Comparison of ENCODE assay signal across 19 cellular contexts in the genomic region with DNA sequence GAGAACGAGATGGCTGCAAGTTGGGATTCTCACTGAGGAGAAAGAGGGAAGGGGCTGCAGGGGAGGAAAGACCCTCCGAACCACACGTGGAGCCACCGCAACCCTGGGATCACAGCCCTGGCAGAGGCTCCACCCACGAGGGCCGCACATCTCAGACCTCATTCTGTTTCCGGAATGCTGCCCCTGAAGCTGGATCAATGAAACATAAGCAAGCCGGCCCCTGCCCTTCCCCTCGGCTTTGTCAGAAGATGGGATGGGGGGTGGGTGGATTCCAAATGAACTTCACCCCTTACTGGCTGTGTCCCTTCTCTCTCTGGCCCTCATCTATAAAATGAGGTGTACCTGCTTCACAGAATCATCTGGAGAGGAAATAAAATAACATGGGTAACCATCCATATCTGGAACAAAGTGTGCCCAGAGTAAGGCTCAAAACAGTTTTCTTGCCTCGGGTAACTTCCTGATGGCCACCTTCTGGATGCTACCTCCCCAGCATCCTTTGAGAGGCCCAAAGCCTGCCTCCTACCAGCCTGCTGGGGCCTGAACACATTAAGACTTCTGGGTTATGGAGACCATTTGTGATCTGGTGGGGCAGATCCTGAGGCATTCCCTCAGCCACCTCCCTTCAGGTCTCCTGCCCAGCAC. TPM values are rescaled to one million over a fixed set of nuclear protein-coding genes. Genes with fewer than 3 reads are reported as not detected.
DNase-seq lines count a peak whose midpoint lies in the region; ATAC-seq and TF ChIP-seq lines count a peak whose summit lies in the region.
"Had no signal": no experiment of that assay in that cellular context is flagged by ENCODE, and none has a peak within 500 bp of the region (broad histone marks: within the 10 kb centered on the region; RNA-seq: fewer than 3 reads in every experiment).

No MANE protein-coding gene starts in this region.

- H3K79me2 ChIP-seq in GM23338 (replicated peaks; ENCODE audit: insufficient read depth), result no peaks in the 10 kb centered on the region

- H4K20me1 ChIP-seq in GM23338 (replicated peaks; ENCODE audit: insufficient read depth), result no peaks in the 10 kb centered on the region
- H4K20me1 ChIP-seq: BLaER1 had no signal

- H3K9me3 ChIP-seq in esophagus (ENCODE audit: control insufficient read depth in 2 of 2, insufficient read depth in 1 of 2, low read depth in 1 of 2, low read length in 1 of 2), result no peaks in the 10 kb centered on the region
- H3K9me3 ChIP-seq in thyroid gland, result no peaks in the 10 kb centered on the region
- no peaks in the 10 kb centered on the region for H3K9me3 ChIP-seq in right atrium auricular region
- no peaks in the 10 kb centered on the region for H3K9me3 ChIP-seq in sigmoid colon
- H3K9me3 ChIP-seq: BLaER1, breast epithelium, SJSA1, tibial nerve had no signal

- no peaks in the 10 kb centered on the region for H3K9me2 ChIP-seq in GM23338 (ENCODE audit: insufficient read depth)

- TF ChIP-seq POLR2A in thyroid gland (IDR thresholded peaks at IDR 0.05), result peak in 1 of 2 donors; percentile 53
- no peak for TF ChIP-seq POLR2A in sigmoid colon (IDR thresholded peaks at IDR 0.05)

- H3F3A ChIP-seq in GM23338 (replicated peaks; ENCODE audit: low read depth), result no peaks in the 10 kb centered on the region

- H3K27ac ChIP-seq in GM23338 (ENCODE audit: low read depth) (no peak overlapping the region), esophagus (ENCODE audit: low read depth in 2 of 2, low read length in 1 of 2) (peak overlapping the region; percentile 75 to 82), thyroid gland (peak overlapping the region; percentile 82 to 90 (median 89)), right atrium auricular region (no peak overlapping the region), sigmoid colon (peak overlapping the region in 2 of 4 donors; percentile 1 to 5)
- H3K27ac ChIP-seq: BLaER1, SJSA1 had no signal

- H3K9me3 Mint-ChIP-seq in GM23338, result no peaks in the 10 kb centered on the region
- H3K9me3 Mint-ChIP-seq in activated naive CD8-positive, alpha-beta T cell treated with anti-CD3 and anti-CD28 coated beads for 36 hours, result no peaks in the 10 kb centered on the region
- H3K9me3 Mint-ChIP-seq: H9; natural killer cell treated with Interleukin-12 subunit alpha and Interleukin-12 subunit beta and Interleukin-15 and Interleukin-18, amount 100 ng/mL, for 72 hours; stimulated activated naive CD8-positive, alpha-beta T cell treated with anti-CD3 and anti-CD28 coated beads, Interleukin-15, amount 100 ng/mL, for 72 hours had no signal

- H3K36me3 ChIP-seq in GM23338 (ENCODE audit: insufficient read depth), result no peaks in the 10 kb centered on the region
- H3K36me3 ChIP-seq in esophagus (ENCODE audit: control insufficient read depth in 2 of 2, insufficient read depth in 2 of 2, low read length in 1 of 2), result no peaks in the 10 kb centered on the region
- no peaks in the 10 kb centered on the region for H3K36me3 ChIP-seq in thyroid gland
- no peaks in the 10 kb centered on the region for H3K36me3 ChIP-seq in right atrium auricular region
- H3K36me3 ChIP-seq in sigmoid colon, result no peaks in the 10 kb centered on the region
- H3K36me3 ChIP-seq: BLaER1, breast epithelium, tibial nerve had no signal

- no peak for TF ChIP-seq CTCF in GM23338 (conservative IDR thresholded peaks at IDR 0.05; ENCODE audit: low read depth in 2 of 2)
- TF ChIP-seq CTCF in thyroid gland (IDR thresholded peaks at IDR 0.05), result peak in 1 of 6 experiments; percentile 30
- no peak for TF ChIP-seq CTCF in right atrium auricular region (IDR thresholded peaks at IDR 0.05)
- TF ChIP-seq CTCF in sigmoid colon (IDR thresholded peaks at IDR 0.05), result no peak

- peaks cover 25% of the 10 kb centered on the region for H3K4me1 Mint-ChIP-seq in GM23338
- H3K4me1 Mint-ChIP-seq in activated naive CD8-positive, alpha-beta T cell treated with anti-CD3 and anti-CD28 coated beads for 36 hours, result no peaks in the 10 kb centered on the region

- H3K27me3 ChIP-seq in GM23338 (ENCODE audit: insufficient read depth), result no peaks in the 10 kb centered on the region
- no peaks in the 10 kb centered on the region for H3K27me3 ChIP-seq in esophagus (ENCODE audit: control insufficient read depth in 1 of 2, insufficient read depth in 2 of 2, low read length in 2 of 2)
- H3K27me3 ChIP-seq in thyroid gland, result no peaks in the 10 kb centered on the region
- no peaks in the 10 kb centered on the region for H3K27me3 ChIP-seq in right atrium auricular region
- no peaks in the 10 kb centered on the region for H3K27me3 ChIP-seq in sigmoid colon
- H3K27me3 ChIP-seq: BLaER1, breast epithelium, SJSA1, tibial nerve had no signal

- WGBS in esophagus, 2 donors, result 68 to 74% methylated on average over 10 of the region's 10 CpGs
- 51 to 72% methylated on average over 3 to 10 of the region's 10 CpGs for WGBS in thyroid gland, 2 donors
- WGBS in sigmoid colon, 2 donors, result 38 to 77% methylated on average over 10 of the region's 10 CpGs

- DNase-seq in GM23338 (ENCODE audit: low spot score) (no peak), thyroid gland (peak; percentile 58), right atrium auricular region (ENCODE audit: low spot score) (no peak), sigmoid colon (no peak)
- DNase-seq in activated naive CD8-positive, alpha-beta T cell treated with anti-CD3 and anti-CD28 coated beads for 36 hours, result no peak

- no peak overlapping the region for H3K4me3 Mint-ChIP-seq in GM23338
- H3K4me3 Mint-ChIP-seq in activated naive CD8-positive, alpha-beta T cell treated with anti-CD3 and anti-CD28 coated beads for 36 hours, result no peak overlapping the region
- H3K4me3 Mint-ChIP-seq: natural killer cell treated with Interleukin-12 subunit alpha and Interleukin-12 subunit beta and Interleukin-15 and Interleukin-18, amount 100 ng/mL, for 72 hours; stimulated activated naive CD8-positive, alpha-beta T cell treated with anti-CD3 and anti-CD28 coated beads, Interleukin-15, amount 100 ng/mL, for 72 hours had no signal

- H3K4me3 ChIP-seq in GM23338, result no peak overlapping the region
- no peak overlapping the region for H3K4me3 ChIP-seq in esophagus (ENCODE audit: low read depth in 1 of 2, low read length in 2 of 2)
- H3K4me3 ChIP-seq in thyroid gland (replicated peaks in 1 of 3), result no peak overlapping the region
- H3K4me3 ChIP-seq in right atrium auricular region, result no peak overlapping the region
- H3K4me3 ChIP-seq in sigmoid colon, result no peak overlapping the region
- H3K4me3 ChIP-seq: BLaER1, breast epithelium, SJSA1, smooth muscle cell, tibial nerve had no signal

- ATAC-seq in GM23338, result no peak
- ATAC-seq: left ventricle myocardium superior had no signal

- peaks cover 12% of the 10 kb centered on the region for H3K27me3 Mint-ChIP-seq in GM23338 (ENCODE audit: insufficient read depth, low read depth, poor library complexity)
- H3K27me3 Mint-ChIP-seq in activated naive CD8-positive, alpha-beta T cell treated with anti-CD3 and anti-CD28 coated beads for 36 hours, result no peaks in the 10 kb centered on the region
- H3K27me3 Mint-ChIP-seq: natural killer cell treated with Interleukin-12 subunit alpha and Interleukin-12 subunit beta and Interleukin-15 and Interleukin-18, amount 100 ng/mL, for 72 hours; stimulated activated naive CD8-positive, alpha-beta T cell treated with anti-CD3 and anti-CD28 coated beads, Interleukin-15, amount 100 ng/mL, for 72 hours had no signal

- H3K4me1 ChIP-seq in GM23338 (ENCODE audit: insufficient read depth), result no peaks in the 10 kb centered on the region; the same call in 1 of the 2 replicates
- peaks cover 5 to 42% of the 10 kb centered on the region in 2 donors for H3K4me1 ChIP-seq in esophagus (ENCODE audit: control insufficient read depth in 2 of 2, insufficient read depth in 2 of 2, low read length in 1 of 2)
- peaks cover 46 to 63% of the 10 kb centered on the region in 2 donors for H3K4me1 ChIP-seq in thyroid gland
- peaks cover 0 to 59% of the 10 kb centered on the region in 2 donors for H3K4me1 ChIP-seq in right atrium auricular region
- H3K4me1 ChIP-seq in sigmoid colon, result peaks cover 0 to 48% (median 46%) of the 10 kb centered on the region in 4 donors

- peak overlapping the region; percentile 12; the same call in 1 of the 2 replicates for H3K4me2 ChIP-seq in GM23338
- H3K4me2 ChIP-seq: smooth muscle cell had no signal

- intact Hi-C loops in thyroid gland (cut with DNase I) (no loop called here), sigmoid colon (cut with DNase I) (loop anchor here (2.0 kb wide), 1 partner anchor 75 kb away; no protein-coding TSS in a partner anchor)

- H2AFZ ChIP-seq in GM23338, result peak overlapping the region; percentile 76; the same call in 1 of the 2 replicates

- H3K36me3 Mint-ChIP-seq in GM23338 (ENCODE audit: low read depth), result no peaks in the 10 kb centered on the region; the same call in 2 of the 3 replicates
- H3K36me3 Mint-ChIP-seq in activated naive CD8-positive, alpha-beta T cell treated with anti-CD3 and anti-CD28 coated beads for 36 hours, result no peaks in the 10 kb centered on the region
- H3K36me3 Mint-ChIP-seq: natural killer cell treated with Interleukin-12 subunit alpha and Interleukin-12 subunit beta and Interleukin-15 and Interleukin-18, amount 100 ng/mL, for 72 hours had no signal

- TF ChIP-seq EP300 in sigmoid colon (IDR thresholded peaks at IDR 0.05), result no peak

- no peak overlapping the region for H3K27ac Mint-ChIP-seq in GM23338
- no peak overlapping the region for H3K27ac Mint-ChIP-seq in activated naive CD8-positive, alpha-beta T cell treated with anti-CD3 and anti-CD28 coated beads for 36 hours
- H3K27ac Mint-ChIP-seq: H9; natural killer cell treated with Interleukin-12 subunit alpha and Interleukin-12 subunit beta and Interleukin-15 and Interleukin-18, amount 100 ng/mL, for 72 hours; stimulated activated naive CD8-positive, alpha-beta T cell treated with anti-CD3 and anti-CD28 coated beads, Interleukin-15, amount 100 ng/mL, for 72 hours had no signal

RNA-seq across cellular contexts. Expression of a gene that starts 4.6 kb away (rescaled TPM):
- 0.97 and 1.2 TPM in 2 replicates for total RNA-seq in GM23338 (2014; rRNA removed; shearing (Covaris generic))
- polyA plus RNA-seq in GM23338 (2016; fragmentation: Nextera tagmentation; extraction: Ambion mirVana), result 0.18 and 0.23 TPM in 2 replicates
- 10 to 100 TPM; 21.1 to 58.1 TPM for polyA plus RNA-seq in esophagus
- 100 to 1,000 TPM in 2 of 4 donors, 10 to 100 TPM in 2; 54.2 to 126 (median 97.5) TPM for total RNA-seq in thyroid gland
- total RNA-seq in right atrium auricular region, result 10 to 100 TPM; 31.8 to 32.2 TPM
- under 1 TPM; 0.24 to 0.62 TPM for total RNA-seq in activated naive CD8-positive, alpha-beta T cell treated with anti-CD3 and anti-CD28 coated beads for 36 hours
- 10 to 100 TPM; 43.9 to 97.2 (median 65.3) TPM for total RNA-seq in sigmoid colon
- polyA plus RNA-seq in sigmoid colon, result 10 to 100 TPM in 1 of 3 donors, 1 to 10 TPM in 2; 5.1 to 33.4 (median 7.8) TPM

RNA-seq across cellular contexts. Expression of a gene that starts 5.5 kb away (rescaled TPM):
- total RNA-seq in GM23338 (2014; rRNA removed; shearing (Covaris generic)), result not detected in 2 replicates
- not detected in 2 replicates for polyA plus RNA-seq in GM23338 (2016; fragmentation: Nextera tagmentation; extraction: Ambion mirVana)
- polyA plus RNA-seq in esophagus, result 1 to 10 TPM in 1 of 2 donors, under 1 TPM in 1; 0.25 to 2.8 TPM
- not detected for total RNA-seq in thyroid gland
- total RNA-seq in right atrium auricular region, result not detected
- total RNA-seq in activated naive CD8-positive, alpha-beta T cell treated with anti-CD3 and anti-CD28 coated beads for 36 hours, result not detected
- 1 to 10 TPM in 1 of 4 donors, not detected in 3; 8.2 TPM for total RNA-seq in sigmoid colon
- over 10,000 TPM; 12,817 to 35,077 (median 19,474) TPM for polyA plus RNA-seq in sigmoid colon
- total RNA-seq: epithelial cell of proximal tubule; fibroblast of villous mesenchyme; H9; left ventricle myocardium superior; natural killer cell treated with Interleukin-12 subunit alpha and Interleukin-12 subunit beta and Interleukin-15 and Interleukin-18, amount 100 ng/mL, for 72 hours; osteocyte; SJSA1; smooth muscle cell; tibial nerve had no signal
- polyA plus RNA-seq: keratinocyte, smooth muscle cell had no signal

RNA-seq across cellular contexts. Expression of a gene that starts 12.7 kb away (rescaled TPM):
- total RNA-seq in GM23338 (2014; rRNA removed; shearing (Covaris generic)), result 1.0 and 1.3 TPM in 2 replicates
- polyA plus RNA-seq in GM23338 (2016; fragmentation: Nextera tagmentation; extraction: Ambion mirVana), result 2.2 and 2.5 TPM in 2 replicates
- 1 to 10 TPM in 1 of 2 donors, under 1 TPM in 1; 0.33 to 1.3 TPM for polyA plus RNA-seq in esophagus
- total RNA-seq in thyroid gland, result 1 to 10 TPM in 3 of 4 donors, under 1 TPM in 1; 0.81 to 5.9 (median 3.6) TPM
- total RNA-seq in right atrium auricular region, result under 1 TPM; 0.11 to 0.20 TPM
- under 1 TPM; 0.08 to 0.14 TPM for total RNA-seq in activated naive CD8-positive, alpha-beta T cell treated with anti-CD3 and anti-CD28 coated beads for 36 hours
- 1 to 10 TPM in 1 of 4 donors, under 1 TPM in 3; 0.16 to 1.1 (median 0.38) TPM for total RNA-seq in sigmoid colon
- polyA plus RNA-seq in sigmoid colon, result 1 to 10 TPM; 1.8 to 3.0 (median 2.8) TPM

RNA-seq across cellular contexts. Expression of a gene that starts 21.9 kb away (rescaled TPM):
- 32.7 and 33.0 TPM in 2 replicates for total RNA-seq in GM23338 (2014; rRNA removed; shearing (Covaris generic))
- polyA plus RNA-seq in GM23338 (2016; fragmentation: Nextera tagmentation; extraction: Ambion mirVana), result 18.1 and 20.0 TPM in 2 replicates
- polyA plus RNA-seq in esophagus, result 1 to 10 TPM; 6.4 to 7.0 TPM
- 10 to 100 TPM; 47.5 to 86.9 (median 63.8) TPM for total RNA-seq in thyroid gland
- 10 to 100 TPM; 45.5 to 48.9 TPM for total RNA-seq in right atrium auricular region
- total RNA-seq in activated naive CD8-positive, alpha-beta T cell treated with anti-CD3 and anti-CD28 coated beads for 36 hours, result 10 to 100 TPM; 13.5 to 15.5 TPM
- total RNA-seq in sigmoid colon, result 10 to 100 TPM; 41.0 to 63.1 (median 51.8) TPM
- 10 to 100 TPM in 1 of 3 donors, 1 to 10 TPM in 2; 6.6 to 13.4 (median 9.0) TPM for polyA plus RNA-seq in sigmoid colon

RNA-seq across cellular contexts. Expression of a gene that starts 37.2 kb away (rescaled TPM):
- total RNA-seq in GM23338 (2014; rRNA removed; shearing (Covaris generic)), result 67.9 and 76.4 TPM in 2 replicates
- 62.7 and 80.4 TPM in 2 replicates for polyA plus RNA-seq in GM23338 (2016; fragmentation: Nextera tagmentation; extraction: Ambion mirVana)
- polyA plus RNA-seq in esophagus, result 10 to 100 TPM; 11.3 TPM
- total RNA-seq in thyroid gland, result 100 to 1,000 TPM; 216 to 342 (median 251) TPM
- 10 to 100 TPM in 1 of 2 donors, 1 to 10 TPM in 1; 8.4 to 12.9 TPM for total RNA-seq in right atrium auricular region
- total RNA-seq in activated naive CD8-positive, alpha-beta T cell treated with anti-CD3 and anti-CD28 coated beads for 36 hours, result 10 to 100 TPM; 54.3 to 56.3 TPM
- total RNA-seq in sigmoid colon, result 10 to 100 TPM in 1 of 4 donors, 1 to 10 TPM in 3; 5.0 to 13.8 (median 6.6) TPM
- polyA plus RNA-seq in sigmoid colon, result 10 to 100 TPM in 1 of 3 donors, 1 to 10 TPM in 2; 6.0 to 18.9 (median 9.5) TPM

Comparison
In these comparisons a context has a peak if more than half of its experiments do, and no peak if none do; other contexts are left out.
1. DNase-seq: peak in thyroid gland (2 of 2); none in GM23338 (single experiment), right atrium auricular region (single experiment), activated naive CD8-positive, alpha-beta T cell treated with anti-CD3 and anti-CD28 coated beads for 36 hours (single experiment) and sigmoid colon (single experiment).
2. H3K27ac ChIP-seq: peak in esophagus (2 of 2) and thyroid gland (3 of 3); none in GM23338 (single experiment) and right atrium auricular region (0 of 2).
3. RNA of a gene that starts 4.6 kb away (total RNA-seq): 54.2 to 126 TPM in thyroid gland, 43.9 to 97.2 TPM in sigmoid colon and 31.8 to 32.2 TPM in right atrium auricular region; 0.97 to 1.2 TPM in GM23338 and 0.24 to 0.62 TPM in activated naive CD8-positive, alpha-beta T cell treated with anti-CD3 and anti-CD28 coated beads for 36 hours; every median in the first group is over 10 times any median in the second.